16 cellular contexts compared by ENCODE assay signal in genomic region chr4:159108124-159108523, GRCh38. TPM values are rescaled to one million over a fixed set of nuclear protein-coding genes. Genes with fewer than 3 reads are reported as not detected.
A peak's percentile ranks its signal among the peaks of the same experiment; 100 is the strongest.
DNase-seq lines count a peak whose midpoint lies in the region; ATAC-seq, FAIRE-seq and TF ChIP-seq lines count a peak whose summit lies in the region.
"Had no signal": no experiment of that assay in that cellular context is flagged by ENCODE, and none has a peak within 500 bp of the region (broad histone marks: within the 10 kb centered on the region; RNA-seq: fewer than 3 reads in every experiment).

No MANE protein-coding gene starts in this region.

- no peak for TF ChIP-seq EP300 in GM12878 (IDR thresholded peaks at IDR 0.05; ENCODE audit: borderline replicate concordance in 1 of 2, control insufficient read depth in 1 of 2, low read depth in 2 of 2, low read length in 2 of 2)

- no peak overlapping the region for H2BK15ac ChIP-seq in mesenchymal stem cell (ENCODE audit: low read depth, poor library complexity, severe bottlenecking)

- H4K20me1 ChIP-seq in GM12878 (ENCODE audit: control insufficient read depth, insufficient read depth): no peaks in the 10 kb centered on the region; the same call in 1 of the 2 replicates

- H2BK12ac ChIP-seq in mesenchymal stem cell (ENCODE audit: low read length in 2 of 2): no peak overlapping the region

- DNase-seq in G401 (ENCODE audit: low spot score) (peak; percentile 14), NCI-H69 (lab: John Stamatoyannopoulos, UW) (peak; percentile 3), GM12878 (ENCODE audit: low read depth, low spot score) (no peak), mesenchymal stem cell (no peak), NCI-H345 treated with DMSO at 0.1 percent for 48 hours (lab: John Stamatoyannopoulos, UW; ENCODE audit: unreplicated experiment) (no peak), NCI-H748 (lab: John Stamatoyannopoulos, UW; ENCODE audit: unreplicated experiment) (no peak)
- DNase-seq: KBM-7, NCI-H1436 treated with DMSO at 0.1 percent for 48 hours, NCI-H2029 treated with DMSO at 0.1 percent for 48 hours, NCI-H2171 treated with DMSO at 0.1 percent for 48 hours, NCI-H510A treated with DMSO at 0.1 percent for 48 hours, RPMI8226, SIG-M5 had no signal

- no TSS peak for BruUV-seq in GM12878 (replicated peaks; lab: Mats Ljungman, UMichigan)

- peaks cover 94% of the 10 kb centered on the region for H3K79me2 ChIP-seq in GM12878 (ENCODE audit: control insufficient read depth, insufficient read depth, low read length)

- FAIRE-seq in GM12878 (lab: Jason Lieb, UNC): no peak

- H3K4me1 ChIP-seq in GM12878 (ENCODE audit: control insufficient read depth, insufficient read depth, low read length): no peaks in the 10 kb centered on the region
- H3K4me1 ChIP-seq in mesenchymal stem cell (ENCODE audit: control insufficient read depth, insufficient read depth, low read depth, low read length): no peaks in the 10 kb centered on the region

- POLR2A ChIA-PET in GM12878 (lab: Charles Lee): no interaction called here

- no peak overlapping the region for H3K23ac ChIP-seq in mesenchymal stem cell (ENCODE audit: low read length in 2 of 2)

- H3K27me3 ChIP-seq in GM12878 (replicated peaks in 1 of 2; ENCODE audit: control insufficient read depth in 2 of 2, insufficient read depth in 2 of 2, low read length in 1 of 2) (no peaks in the 10 kb centered on the region), mesenchymal stem cell (ENCODE audit: control insufficient read depth in 1 of 2, insufficient read depth in 1 of 2, low read length in 2 of 2) (no peaks in the 10 kb centered on the region)

- in situ Hi-C loops in G401 (cut with HindIII; ENCODE audit: low sequenced_read_pairs) (no loop called here), GM12878 (cut with MboI) (no loop called here)

- no peak overlapping the region for H3K4me3 ChIP-seq in GM12878
- H3K4me3 ChIP-seq in mesenchymal stem cell (ENCODE audit: insufficient read depth in 1 of 2, low read depth in 1 of 2, low read length in 2 of 2): no peak overlapping the region
- H3K4me3 ChIP-seq: HAP-1 had no signal

- peaks cover 6% of the 10 kb centered on the region for H3K79me1 ChIP-seq in mesenchymal stem cell (replicated peaks; ENCODE audit: low read length, poor library complexity, severe bottlenecking)

- no peak for TF ChIP-seq RAD21 in GM12878 (IDR thresholded peaks at IDR 0.05; ENCODE audit: insufficient read depth, low read depth, low read length)

- CTCF ChIA-PET in GM12878 (lab: Yijun Ruan, JAX): interaction anchor here (0.9 to 1.2 kb wide), 2 partner anchors 59 to 74 kb away, joined by 3 read pairs; no protein-coding TSS in a partner anchor

- peak overlapping the region; percentile 73 for H3K4me2 ChIP-seq in GM12878 (ENCODE audit: control insufficient read depth, insufficient read depth)
- no peak overlapping the region for H3K4me2 ChIP-seq in mesenchymal stem cell (ENCODE audit: low read length, poor library complexity, severe bottlenecking)

- no peak for TF ChIP-seq POLR2A in GM12878 (IDR thresholded peaks at IDR 0.05; ENCODE audit: low read depth, low read length)

- no peak overlapping the region for H2AFZ ChIP-seq in GM12878 (ENCODE audit: control insufficient read depth, low read depth, low read length)
- H2AFZ ChIP-seq in mesenchymal stem cell (ENCODE audit: low read depth, low read length): no peak overlapping the region

- H2AK5ac ChIP-seq in mesenchymal stem cell (ENCODE audit: low read length, severe bottlenecking): no peak overlapping the region

- TF ChIP-seq CTCF in GM12878 (IDR thresholded peaks at IDR 0.05 in 2 of 3, conservative IDR thresholded peaks at IDR 0.05 in 1 of 3; ENCODE audit: control insufficient read depth in 2 of 3, extremely low read depth in 1 of 3, insufficient read depth in 1 of 3, low read depth in 3 of 3, low read length in 3 of 3): no peak

- no peak for ATAC-seq in GM12878
- ATAC-seq in HG03442 (IDR thresholded peaks at IDR 0.05; ENCODE audit: unreplicated experiment): no peak
- no peak for ATAC-seq in GM21528 (IDR thresholded peaks at IDR 0.05; ENCODE audit: low FRiP score, unreplicated experiment)

- peak overlapping the region; percentile 2; the same call in 1 of the 2 replicates for H3K27ac ChIP-seq in GM12878 (ENCODE audit: control insufficient read depth, insufficient read depth)
- H3K27ac ChIP-seq in mesenchymal stem cell (ENCODE audit: low read length, poor library complexity, severe bottlenecking): no peak overlapping the region

- H3K9me3 ChIP-seq in GM12878 (replicated peaks; ENCODE audit: control insufficient read depth, insufficient read depth, low read length): peaks cover 2% of the 10 kb centered on the region
- no peaks in the 10 kb centered on the region for H3K9me3 ChIP-seq in mesenchymal stem cell (ENCODE audit: control insufficient read depth, low read length)
- H3K9me3 ChIP-seq: HAP-1 had no signal

- H3K14ac ChIP-seq in mesenchymal stem cell (ENCODE audit: low read length in 2 of 2): no peak overlapping the region

- no peak overlapping the region for H4K91ac ChIP-seq in mesenchymal stem cell (ENCODE audit: low read length)

- 82% methylated on average over 3 of the region's 3 CpGs for WGBS in GM12878 (ENCODE audit: insufficient coverage, insufficient replicate concordance, low lambda C conversion rate, missing lambda C conversion rate)
- whole genome bisulfite sequencing in mesenchymal stem cell: 86% methylated on average over 2 of the region's 3 CpGs

- SMC1A ChIA-PET in GM12878 (lab: Charles Lee; ENCODE audit: uncharacterized antibody, unreplicated experiment): interaction anchor here (0.6 to 2.8 kb wide), 11 partner anchors 12 to 250 kb away, joined by 3 to 22 read pairs (median 5); no protein-coding TSS in a partner anchor

- intact Hi-C loops in GM12878 (cut with micrococcal nuclease; ENCODE audit: unreplicated experiment): loop anchor here (5.0 kb wide), 1 partner anchor 91 kb away; no protein-coding TSS in a partner anchor

- H3K36me3 ChIP-seq in GM12878 (ENCODE audit: control insufficient read depth in 2 of 2, insufficient read depth in 2 of 2, low read length in 1 of 2) (no peaks in the 10 kb centered on the region), mesenchymal stem cell (ENCODE audit: control insufficient read depth in 1 of 2, insufficient read depth in 2 of 2, low read depth in 1 of 2, low read length in 2 of 2) (no peaks in the 10 kb centered on the region)

- H3K4ac ChIP-seq in mesenchymal stem cell (ENCODE audit: low read depth in 1 of 2, low read length in 2 of 2): no peak overlapping the region

- no peak overlapping the region for H3K9ac ChIP-seq in GM12878 (ENCODE audit: control insufficient read depth, insufficient read depth, low read length)
- H3K9ac ChIP-seq in mesenchymal stem cell (ENCODE audit: low read length): peak overlapping the region; percentile 60

- RAD21 ChIA-PET in GM12878 (lab: Charles Lee; ENCODE audit: unreplicated experiment): interaction anchor here (0.5 to 2.5 kb wide), 8 partner anchors 12 to 92 kb away, joined by 3 to 13 read pairs (median 3); no protein-coding TSS in a partner anchor

- H2BK5ac ChIP-seq in mesenchymal stem cell (ENCODE audit: low read depth, low read length, poor library complexity, severe bottlenecking): no peak overlapping the region

- no peak overlapping the region for H4K8ac ChIP-seq in mesenchymal stem cell (ENCODE audit: low read length)

- no peak overlapping the region for H2BK120ac ChIP-seq in mesenchymal stem cell (ENCODE audit: low read depth, low read length)

- no peak overlapping the region for H3K18ac ChIP-seq in mesenchymal stem cell (ENCODE audit: low read depth in 1 of 2, low read length in 2 of 2)

TF ChIP-seq in GM12878, 131 proteins besides CTCF, POLR2A, EP300 and RAD21:
- TF ChIP-seq SREBF2 (IDR thresholded peaks at IDR 0.05; ENCODE audit: low read length) (no peak), IKZF2 (IDR thresholded peaks at IDR 0.05) (peak; percentile 51 to 63; a peak in 2 of 4 replicates)

RNA-seq across cellular contexts. Expression of gene RAPGEF2, which starts 5.2 kb away (rescaled TPM):
- total RNA-seq in G401 (2014; rRNA removed; shearing (Covaris generic)): 13.3 and 21.4 TPM in 2 replicates
- 63.3 and 67.6 TPM in 2 replicates for total RNA-seq in GM12878 (2013; cell fraction: nucleolus; rRNA removed)
- total RNA-seq in GM12878 (2014; rRNA removed) (3.7 and 5.6 TPM in 2 replicates), GM12878 (2014; rRNA removed; fragmentation: Illumina TruSeq; extraction: Trizol) (3.9 and 4.3 TPM in 2 replicates), GM12878 (2021) (2.6 TPM in 2 replicates)
- 18.5 TPM for polyA plus RNA-seq in GM12878 (2011; ENCODE audit: low read depth)
- polyA plus RNA-seq in GM12878 (2011; rRNA removed) (23.7 and 24.0 TPM in 2 replicates), GM12878 (2014; fragmentation: Illumina TruSeq; extraction: Trizol) (3.9 and 4.0 TPM in 2 replicates), GM12878 (2014; fragmentation: Nextera tagmentation; extraction: Ambion mirVana) (under 1 TPM; 0.31 to 0.44 TPM), GM12878 (2014; rRNA removed) (2.0 and 3.2 TPM in 2 replicates), GM12878 (2016; fragmentation: Nextera tagmentation; extraction: Ambion mirVana) (under 1 TPM; 0.54 to 0.67 TPM)
- polyA plus RNA-seq in GM12878 (2011; cell fraction: cytosol; rRNA removed): 14.8 and 17.0 TPM in 2 replicates
- polyA plus RNA-seq in GM12878 (2011; cell fraction: nucleus; rRNA removed): 22.8 and 28.1 TPM in 2 replicates
- 21.3 and 22.6 TPM in 2 replicates for polyA plus RNA-seq in GM12878 (2012)
- polyA minus RNA-seq in GM12878 (2011; rRNA and poly(A)+ RNA removed): 51.5 and 62.2 TPM in 2 replicates
- 9.5 and 12.0 TPM in 2 replicates for polyA minus RNA-seq in GM12878 (2011; cell fraction: cytosol; rRNA and poly(A)+ RNA removed)
- polyA minus RNA-seq in GM12878 (2011; cell fraction: nucleus; rRNA and poly(A)+ RNA removed): 30.8 and 41.6 TPM in 2 replicates
- 26.5 TPM for polyA plus RNA-seq in mesenchymal stem cell (2013, experiment 1 of 2)
- polyA plus RNA-seq in mesenchymal stem cell (2013, experiment 2 of 2): 23.5 TPM

Comparison
In these comparisons a context has a peak if more than half of its experiments do, and no peak if none do; other contexts are left out.
1. DNase-seq: peak in G401 (single experiment) and NCI-H69 (single experiment); none in GM12878 (single experiment), mesenchymal stem cell (single experiment), NCI-H345 treated with DMSO at 0.1 percent for 48 hours (single experiment) and NCI-H748 (single experiment).